In genomic region chr6:26223677-26224546, GRCh38 we compare ENCODE assay signal across 8 cellular contexts.
DNase-seq lines count a peak whose midpoint lies in the region; ATAC-seq and TF ChIP-seq lines count a peak whose summit lies in the region.

No MANE protein-coding gene starts in this region.

- ATAC-seq in GM19035 (IDR thresholded peaks at IDR 0.05; ENCODE audit: unreplicated experiment) (peak; percentile 74), HG03432 (IDR thresholded peaks at IDR 0.05; ENCODE audit: unreplicated experiment) (peak; percentile 62), aorta (ENCODE audit: low FRiP score) (peak; percentile 90)
- peak; percentile 89 to 93 for ATAC-seq in natural killer cell treated with Interleukin-12 subunit alpha and Interleukin-12 subunit beta and Interleukin-15 and Interleukin-18, amount 100 ng/mL, for 72 hours

- no peaks in the 10 kb centered on the region for H3K4me1 ChIP-seq in aorta (ENCODE audit: control insufficient read depth in 1 of 2, insufficient read depth in 2 of 2, low read length in 2 of 2)

- peaks cover 6 to 24% of the 10 kb centered on the region in 2 donors for H3K4me1 Mint-ChIP-seq in natural killer cell treated with Interleukin-12 subunit alpha and Interleukin-12 subunit beta and Interleukin-15 and Interleukin-18, amount 100 ng/mL, for 72 hours (ENCODE audit: low read depth in 2 of 2)

- no peak overlapping the region for H3K27ac Mint-ChIP-seq in natural killer cell treated with Interleukin-12 subunit alpha and Interleukin-12 subunit beta and Interleukin-15 and Interleukin-18, amount 100 ng/mL, for 72 hours

- H3K9me3 Mint-ChIP-seq in natural killer cell treated with Interleukin-12 subunit alpha and Interleukin-12 subunit beta and Interleukin-15 and Interleukin-18, amount 100 ng/mL, for 72 hours, result no peaks in the 10 kb centered on the region

- H3K27me3 ChIP-seq in BJ (ENCODE audit: control insufficient read depth, insufficient read depth, low read length) (no peaks in the 10 kb centered on the region), aorta (ENCODE audit: control insufficient read depth in 1 of 2, insufficient read depth in 2 of 2, low read length in 1 of 2) (no peaks in the 10 kb centered on the region)

- H3K36me3 ChIP-seq in BJ (ENCODE audit: control insufficient read depth, insufficient read depth, low read length) (no peaks in the 10 kb centered on the region), aorta (ENCODE audit: control insufficient read depth in 1 of 2, insufficient read depth in 2 of 2, low read length in 1 of 2) (no peaks in the 10 kb centered on the region)

- TF ChIP-seq CTCF in BJ (IDR thresholded peaks at IDR 0.05; ENCODE audit: insufficient read depth, low read depth, low read length) (no peak), fibroblast of pulmonary artery (IDR thresholded peaks at IDR 0.05; ENCODE audit: low read length, missing control alignments) (no peak)

- H3K27me3 Mint-ChIP-seq in natural killer cell treated with Interleukin-12 subunit alpha and Interleukin-12 subunit beta and Interleukin-15 and Interleukin-18, amount 100 ng/mL, for 72 hours, result no peaks in the 10 kb centered on the region

- H3K36me3 Mint-ChIP-seq in natural killer cell treated with Interleukin-12 subunit alpha and Interleukin-12 subunit beta and Interleukin-15 and Interleukin-18, amount 100 ng/mL, for 72 hours, result no peaks in the 10 kb centered on the region

- intact Hi-C loops in aorta (cut with DNase I), result no loop called here

- H3K9me3 ChIP-seq in aorta (ENCODE audit: control insufficient read depth, low read length), result no peaks in the 10 kb centered on the region

- 0 to 1% methylated on average over 26 of the region's 26 CpGs for WGBS in aorta, 2 donors

- H3K4me3 ChIP-seq in BJ (ENCODE audit: low read depth, low read length), result peak overlapping the region; percentile 53
- H3K4me3 ChIP-seq in fibroblast of pulmonary artery (replicated peaks; ENCODE audit: low read depth, low read length), result peak overlapping the region; percentile 76
- H3K4me3 ChIP-seq in aorta (ENCODE audit: low read length in 2 of 2), result peak overlapping the region; percentile 71 to 92

- peak overlapping the region; percentile 86 to 89 for H3K27ac ChIP-seq in aorta (ENCODE audit: low read depth in 1 of 2, low read length in 2 of 2)

- CTCF ChIA-PET in BJ (lab: Yijun Ruan, JAX), result interaction anchor here (0.6 to 1.9 kb wide), 4 partner anchors 11 to 49 kb away, joined by 3 to 5 read pairs (median 4); a partner anchor contains a TSS

- POLR2A ChIA-PET in BJ (lab: Charles Lee), result interaction anchor here (0.6 to 1.9 kb wide), 10 partner anchors 9 to 331 kb away, joined by 3 to 10 read pairs (median 5); a partner anchor contains a TSS

- DNase-seq in BJ (ENCODE audit: low read depth), result peak; percentile 95
- DNase-seq in NCI-H774 (lab: John Stamatoyannopoulos, UW), result peak; percentile 88
- peak; percentile 42 for DNase-seq in activated T-helper 1 cell treated with Interleukin-2 at 50 U/mL for 16 hours (ENCODE audit: low read depth)
- DNase-seq in fibroblast of pulmonary artery (ENCODE audit: low read depth), result peak; percentile 96
- DNase-seq in natural killer cell treated with Interleukin-12 subunit alpha and Interleukin-12 subunit beta and Interleukin-15 and Interleukin-18, amount 100 ng/mL, for 72 hours (ENCODE audit: low spot score), result no peak
- peak in 1 of 2 donors; percentile 81 for DNase-seq in aorta

- no peak overlapping the region for H3K4me3 Mint-ChIP-seq in natural killer cell treated with Interleukin-12 subunit alpha and Interleukin-12 subunit beta and Interleukin-15 and Interleukin-18, amount 100 ng/mL, for 72 hours
